Comparison of ENCODE assay signal across 2 cellular contexts in genomic region chr10:64444578-64444977, GRCh38.
TF ChIP-seq lines count a peak whose summit lies in the region.

No MANE protein-coding gene starts in this region.

TF ChIP-seq in GM23338, 12 proteins besides CTCF, POLR2A, EP300 and RAD21 (continued from another document):
- TF ChIP-seq ETS1 (IDR thresholded peaks at IDR 0.05): no peak
- TF ChIP-seq JUNB (IDR thresholded peaks at IDR 0.05; ENCODE audit: unreplicated experiment): no peak
- TF ChIP-seq EZH2 (IDR thresholded peaks at IDR 0.05; ENCODE audit: low read depth, unreplicated experiment): no peak
- TF ChIP-seq POLR2AphosphoS5 (IDR thresholded peaks at IDR 0.05; ENCODE audit: low read depth): no peak
- TF ChIP-seq ZNF462 (CRISPR knock-in tag; IDR thresholded peaks at IDR 0.05): no peak
- TF ChIP-seq CREB1 (CRISPR knock-in tag; IDR thresholded peaks at IDR 0.05; ENCODE audit: low read depth): no peak
- no peak for TF ChIP-seq ZNF114 (CRISPR knock-in tag; IDR thresholded peaks at IDR 0.05)
- TF ChIP-seq REST (IDR thresholded peaks at IDR 0.05; ENCODE audit: unreplicated experiment): no peak

TF ChIP-seq in neural cell, 6 proteins besides CTCF, POLR2A, EP300 and RAD21 (continued from another document):
- TF ChIP-seq REST (IDR thresholded peaks at IDR 0.05; ENCODE audit: borderline replicate concordance) (no peak), EZH2 (IDR thresholded peaks at IDR 0.05; ENCODE audit: borderline replicate concordance, insufficient read depth, low read length, poor library complexity, severe bottlenecking) (no peak), TAF1 (IDR thresholded peaks at IDR 0.05; ENCODE audit: low read depth) (no peak)
